ENCODE assay signal across 8 cellular contexts in the genomic region with DNA sequence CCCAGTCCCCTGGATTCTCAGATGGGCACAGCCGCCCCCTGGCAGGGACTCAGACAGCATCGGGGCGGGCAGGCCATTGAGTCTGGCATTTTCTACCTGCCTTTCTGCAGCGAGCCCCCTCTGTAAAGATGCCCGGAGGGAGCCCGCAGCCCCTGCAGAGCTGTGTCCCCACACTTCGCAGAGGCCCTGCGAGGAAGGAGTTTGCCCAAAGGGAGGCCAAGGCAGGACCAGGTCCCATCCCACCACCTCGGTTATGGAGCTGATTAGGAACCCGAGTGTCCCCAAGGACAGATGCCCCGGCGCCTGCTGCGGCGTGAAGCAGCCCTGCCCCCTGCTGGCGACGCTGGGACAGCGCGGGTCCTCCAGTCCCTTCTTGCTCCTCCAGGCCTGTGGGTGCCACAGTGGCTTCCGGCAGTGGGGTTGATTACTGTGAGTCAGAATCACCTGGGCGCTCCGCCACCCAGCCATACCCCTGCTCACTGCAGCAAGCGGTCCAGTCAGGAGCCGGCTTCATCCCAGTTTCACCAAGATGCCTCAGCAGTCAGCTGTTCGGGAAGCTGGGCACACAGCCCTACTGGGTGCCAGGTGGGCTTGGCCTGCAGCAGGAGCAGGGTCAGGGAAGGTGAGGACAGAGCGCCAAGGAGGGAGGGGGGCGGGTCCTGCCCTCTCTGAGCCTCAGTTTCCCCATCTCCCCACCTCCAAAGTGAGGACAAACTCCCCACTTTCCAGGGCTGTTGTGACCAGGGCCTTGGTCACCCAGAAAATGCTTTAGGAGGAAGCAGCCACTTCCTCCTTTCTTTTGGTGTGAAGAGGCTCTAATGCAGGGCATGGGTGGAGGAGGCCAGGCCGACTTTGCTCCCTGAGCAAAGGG.
DNase-seq lines count a peak whose midpoint lies in the region; ATAC-seq and TF ChIP-seq lines count a peak whose summit lies in the region.

No MANE protein-coding gene starts in this region.

- H3K27me3 Mint-ChIP-seq in CD4-positive, alpha-beta T cell = peaks cover 5% of the 10 kb centered on the region
- H3K27me3 Mint-ChIP-seq in nephron progenitor cell (ENCODE audit: low read depth, poor library complexity) = peaks cover 18% of the 10 kb centered on the region
- H3K27me3 Mint-ChIP-seq in stimulated activated naive B cell treated with anti-CD40 and anti-IgM and Interleukin-4, amounts not matched to agents 10 μg/mL and 1 μg/mL and 100 μg/mL, for 72 hours = peaks cover 26 to 40% of the 10 kb centered on the region in 2 donors

- peak overlapping the region; percentile 80 for H3K27ac Mint-ChIP-seq in CD4-positive, alpha-beta T cell
- H3K27ac Mint-ChIP-seq in nephron progenitor cell = no peak overlapping the region
- H3K27ac Mint-ChIP-seq in stimulated activated naive B cell treated with anti-CD40 and anti-IgM and Interleukin-4, amounts not matched to agents 10 μg/mL and 1 μg/mL and 100 μg/mL, for 72 hours = peak overlapping the region; percentile 90

- H3K4me3 Mint-ChIP-seq in CD4-positive, alpha-beta T cell = no peak overlapping the region
- H3K4me3 Mint-ChIP-seq in nephron progenitor cell = no peak overlapping the region
- H3K4me3 Mint-ChIP-seq in stimulated activated naive B cell treated with anti-CD40 and anti-IgM and Interleukin-4, amounts not matched to agents 10 μg/mL and 1 μg/mL and 100 μg/mL, for 72 hours = no peak overlapping the region

- H3K9me3 Mint-ChIP-seq in CD4-positive, alpha-beta T cell = no peaks in the 10 kb centered on the region
- H3K9me3 Mint-ChIP-seq in nephron progenitor cell = peaks cover 10% of the 10 kb centered on the region
- peaks cover 0 to 3% of the 10 kb centered on the region in 2 donors for H3K9me3 Mint-ChIP-seq in stimulated activated naive B cell treated with anti-CD40 and anti-IgM and Interleukin-4, amounts not matched to agents 10 μg/mL and 1 μg/mL and 100 μg/mL, for 72 hours

- peaks cover 6% of the 10 kb centered on the region for H3K27me3 ChIP-seq in CD4-positive, alpha-beta T cell (ENCODE audit: control insufficient read depth, insufficient read depth, low read length)

- peaks cover under 1% of the 10 kb centered on the region for H3K9me3 ChIP-seq in CD4-positive, alpha-beta T cell (ENCODE audit: control insufficient read depth, low read length)

- in situ Hi-C loops in KBM-7 (cut with MboI; ENCODE audit: low pct_unique_long_range_greater_than_20kb, low sequenced_read_pairs) = no loop called here

- peak; percentile 91 for TF ChIP-seq CTCF in CD4-positive, alpha-beta T cell (IDR thresholded peaks at IDR 0.05)
- peak; percentile 95 for TF ChIP-seq CTCF in GM20000 (IDR thresholded peaks at IDR 0.05; ENCODE audit: extremely low read depth, missing control alignments)
- peak; percentile 99 for TF ChIP-seq CTCF in nephron progenitor cell (IDR thresholded peaks at IDR 0.05)

- peak; percentile 76 to 87 (median 84) for DNase-seq in CD4-positive, alpha-beta T cell
- DNase-seq in GM20000 (ENCODE audit: low spot score) = peak; percentile 94
- DNase-seq in KBM-7 = peak; percentile 88
- DNase-seq in RPMI7951 (ENCODE audit: low read depth) = peak; percentile 91
- DNase-seq in activated T-helper 1 cell treated with Interleukin-2 at 50 U/mL for 16 hours (ENCODE audit: low read depth) = peak; percentile 76
- DNase-seq in fibroblast of gingiva (ENCODE audit: low read depth) = peak; percentile 85
- DNase-seq in nephron progenitor cell = peak; percentile 81
- DNase-seq in stimulated activated naive B cell treated with anti-CD40 and anti-IgM and Interleukin-4, amounts not matched to agents 10 μg/mL and 1 μg/mL and 100 μg/mL, for 72 hours = peak; percentile 80

- no peak overlapping the region for H3K27ac ChIP-seq in CD4-positive, alpha-beta T cell (ENCODE audit: low read depth, low read length)

- H3K4me1 Mint-ChIP-seq in CD4-positive, alpha-beta T cell (ENCODE audit: low read depth) = peaks cover 25% of the 10 kb centered on the region
- peaks cover 21% of the 10 kb centered on the region for H3K4me1 Mint-ChIP-seq in nephron progenitor cell
- peaks cover 14 to 27% of the 10 kb centered on the region in 2 donors for H3K4me1 Mint-ChIP-seq in stimulated activated naive B cell treated with anti-CD40 and anti-IgM and Interleukin-4, amounts not matched to agents 10 μg/mL and 1 μg/mL and 100 μg/mL, for 72 hours

- intact Hi-C loops in CD4-positive, alpha-beta T cell (cut with DNase I, micrococcal nuclease) = loop anchor here (1.0 to 5.0 kb wide), 4 partner anchors 51 to 273 kb away; no protein-coding TSS in a partner anchor

- H3K36me3 Mint-ChIP-seq in CD4-positive, alpha-beta T cell (ENCODE audit: low read depth) = no peaks in the 10 kb centered on the region
- no peaks in the 10 kb centered on the region for H3K36me3 Mint-ChIP-seq in nephron progenitor cell (ENCODE audit: low read depth)
- peaks cover 0 to 4% of the 10 kb centered on the region in 2 donors for H3K36me3 Mint-ChIP-seq in stimulated activated naive B cell treated with anti-CD40 and anti-IgM and Interleukin-4, amounts not matched to agents 10 μg/mL and 1 μg/mL and 100 μg/mL, for 72 hours

- peak; percentile 100 for ATAC-seq in CD4-positive, alpha-beta T cell (ENCODE audit: poor library complexity)
- ATAC-seq in stimulated activated naive B cell treated with anti-CD40 and anti-IgM and Interleukin-4, amounts not matched to agents 10 μg/mL and 1 μg/mL and 100 μg/mL, for 72 hours (replicated peaks) = peak; percentile 100

- POLR2A ChIA-PET in CD4-positive, alpha-beta T cell (lab: Charles Lee) = interaction anchor here (0.7 to 2.0 kb wide), 6 partner anchors 13 to 307 kb away, joined by 3 to 8 read pairs (median 4); a partner anchor contains a TSS

- CTCF ChIA-PET in CD4-positive, alpha-beta T cell (lab: Charles Lee) = interaction anchor here (0.6 to 1.8 kb wide), 9 partner anchors 13 to 280 kb away, joined by 3 to 16 read pairs (median 4); a partner anchor contains a TSS
